ENCODE assay signal across 11 cellular contexts in the genomic region with DNA sequence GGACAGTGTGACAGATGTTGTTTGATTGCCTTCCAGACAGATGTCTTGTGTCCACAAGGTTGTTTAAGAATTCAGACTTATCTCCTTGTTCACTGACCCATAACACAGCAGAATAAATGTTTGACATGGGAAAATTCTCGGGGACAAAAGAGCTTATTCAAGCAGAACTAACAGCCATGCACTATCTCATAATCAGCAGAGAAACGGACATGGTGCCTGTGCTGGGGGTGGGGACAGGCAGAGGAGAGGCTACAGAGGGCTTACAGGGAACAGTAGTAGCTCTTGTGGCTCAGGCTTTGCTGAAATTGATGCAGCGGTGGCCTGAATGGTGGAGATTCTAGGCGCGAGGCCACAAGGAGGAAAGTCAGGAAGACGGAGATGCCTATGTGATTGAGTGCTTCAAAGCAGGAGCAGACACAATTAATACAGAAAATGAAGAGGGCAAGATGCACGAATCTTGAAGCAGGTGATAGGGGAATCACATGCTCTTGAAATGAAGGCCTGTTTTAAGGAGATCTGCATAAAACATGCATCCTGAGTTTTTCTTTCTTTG.
DNase-seq lines count a peak whose midpoint lies in the region; ATAC-seq, FAIRE-seq and TF ChIP-seq lines count a peak whose summit lies in the region.
"Had no signal": no experiment of that assay in that cellular context is flagged by ENCODE, and none has a peak within 500 bp of the region (broad histone marks: within the 10 kb centered on the region; RNA-seq: fewer than 3 reads in every experiment).

No MANE protein-coding gene starts in this region.

- H3K4me3 ChIP-seq in DOHH2 (ENCODE audit: low read length) (no peak overlapping the region), Loucy (ENCODE audit: low read length, poor library complexity, severe bottlenecking) (peak overlapping the region; percentile 21), kidney (ENCODE audit: low read length in 2 of 2) (no peak overlapping the region)

- H3K9ac ChIP-seq in Loucy (ENCODE audit: low read depth, low read length, poor library complexity, severe bottlenecking) = peak overlapping the region; percentile 37
- no peak overlapping the region for H3K9ac ChIP-seq in kidney (ENCODE audit: low read length in 2 of 2)

- H3K27ac ChIP-seq in DOHH2 (ENCODE audit: low read depth, low read length) = no peak overlapping the region
- H3K27ac ChIP-seq in kidney (ENCODE audit: low read depth in 2 of 2, low read length in 2 of 2) = no peak overlapping the region
- H3K27ac ChIP-seq: WERI-Rb-1 had no signal

- H3K9me2 ChIP-seq in DOHH2 (replicated peaks; ENCODE audit: control insufficient read depth, low read length) (no peaks in the 10 kb centered on the region), Loucy (replicated peaks; ENCODE audit: low read depth, low read length) (no peaks in the 10 kb centered on the region)

- H3K4me1 Mint-ChIP-seq in activated naive CD4-positive, alpha-beta T cell treated with anti-CD3 and anti-CD28 coated beads for 36 hours (ENCODE audit: low read depth) = peaks cover 23% of the 10 kb centered on the region

- H3K9me3 ChIP-seq in DOHH2 (ENCODE audit: control insufficient read depth, insufficient read depth, low read length) (no peaks in the 10 kb centered on the region), Loucy (ENCODE audit: insufficient read depth, low read depth, low read length) (no peaks in the 10 kb centered on the region), kidney (ENCODE audit: control insufficient read depth in 1 of 2, low read length in 2 of 2) (no peaks in the 10 kb centered on the region)

- H3K9me3 Mint-ChIP-seq in activated naive CD4-positive, alpha-beta T cell treated with anti-CD3 and anti-CD28 coated beads for 36 hours = peaks cover 1% of the 10 kb centered on the region

- no peaks in the 10 kb centered on the region for H3K27me3 ChIP-seq in DOHH2 (ENCODE audit: control insufficient read depth, low read length)
- H3K27me3 ChIP-seq in Loucy (ENCODE audit: insufficient read depth, low read length, poor library complexity, severe bottlenecking) = no peaks in the 10 kb centered on the region

- TF ChIP-seq CTCF in DOHH2 (IDR thresholded peaks at IDR 0.05; ENCODE audit: low read depth, low read length, poor library complexity, severe bottlenecking) (no peak), Loucy (conservative IDR thresholded peaks at IDR 0.05; ENCODE audit: low read length) (no peak), kidney (IDR thresholded peaks at IDR 0.05; ENCODE audit: borderline replicate concordance, extremely low read depth, insufficient read depth) (no peak)

- no peak for FAIRE-seq in kidney (lab: Jason Lieb, UNC)

- no peak overlapping the region for H3K4me3 Mint-ChIP-seq in activated naive CD4-positive, alpha-beta T cell treated with anti-CD3 and anti-CD28 coated beads for 36 hours

- no peaks in the 10 kb centered on the region for H3K36me3 Mint-ChIP-seq in activated naive CD4-positive, alpha-beta T cell treated with anti-CD3 and anti-CD28 coated beads for 36 hours (ENCODE audit: low read depth)

- no peaks in the 10 kb centered on the region for H3K27me3 Mint-ChIP-seq in activated naive CD4-positive, alpha-beta T cell treated with anti-CD3 and anti-CD28 coated beads for 36 hours (ENCODE audit: low read depth)

- intact Hi-C loops in kidney (cut with DNase I) = no loop called here
- intact Hi-C loops in activated naive CD4-positive, alpha-beta T cell treated with anti-CD3 and anti-CD28 coated beads for 36 hours (cut with micrococcal nuclease) = no loop called here

- H2AFZ ChIP-seq in Loucy (ENCODE audit: low read length) = peak overlapping the region; percentile 67

- H3K36me3 ChIP-seq in DOHH2 (ENCODE audit: control insufficient read depth, low read length) (no peaks in the 10 kb centered on the region), Loucy (ENCODE audit: insufficient read depth, low read length) (no peaks in the 10 kb centered on the region), kidney (ENCODE audit: control insufficient read depth in 1 of 2, insufficient read depth in 2 of 2, low read length in 2 of 2) (no peaks in the 10 kb centered on the region)
- H3K36me3 ChIP-seq: WERI-Rb-1 had no signal

- H3F3A ChIP-seq in DOHH2 (ENCODE audit: control insufficient read depth, insufficient read depth) (no peaks in the 10 kb centered on the region), Loucy (ENCODE audit: low read depth) (no peaks in the 10 kb centered on the region)

- H3K4me1 ChIP-seq in DOHH2 (ENCODE audit: control insufficient read depth, low read length) (peaks cover 15% of the 10 kb centered on the region), Loucy (ENCODE audit: insufficient read depth, low read length, poor library complexity, severe bottlenecking) (peaks cover 32% of the 10 kb centered on the region), kidney (ENCODE audit: control insufficient read depth in 1 of 2, insufficient read depth in 1 of 2, low read depth in 1 of 2, low read length in 2 of 2) (peaks cover 0 to 4% of the 10 kb centered on the region in 2 donors)

- DNase-seq in kidney = peak; percentile 27
- DNase-seq in middle frontal gyrus (ENCODE audit: extremely low spot score, low spot score) = no peak
- DNase-seq in T-helper 1 cell = no peak
- no peak for DNase-seq in activated naive CD4-positive, alpha-beta T cell treated with anti-CD3 and anti-CD28 coated beads for 36 hours
- DNase-seq: EL, NCI-H1930, WERI-Rb-1 had no signal

- peak; percentile 79 for ATAC-seq in GM21447 (IDR thresholded peaks at IDR 0.05; ENCODE audit: unreplicated experiment)
- no peak for ATAC-seq in HG03045 (IDR thresholded peaks at IDR 0.05; ENCODE audit: unreplicated experiment)

- no peaks in the 10 kb centered on the region for H4K20me1 ChIP-seq in DOHH2 (ENCODE audit: control insufficient read depth, insufficient read depth, low read depth, low read length)
- H4K20me1 ChIP-seq in Loucy (ENCODE audit: insufficient read depth, low read length, poor library complexity, severe bottlenecking) = no peaks in the 10 kb centered on the region

- H3K4me2 ChIP-seq in DOHH2 (ENCODE audit: low read length) = peak overlapping the region; percentile 10; the same call in 1 of the 2 replicates
- H3K4me2 ChIP-seq in Loucy (ENCODE audit: low read depth, low read length, poor library complexity, severe bottlenecking) = peak overlapping the region; percentile 57

- H3K79me2 ChIP-seq in DOHH2 (ENCODE audit: control insufficient read depth, low read length) = no peaks in the 10 kb centered on the region
- H3K79me2 ChIP-seq in Loucy (ENCODE audit: insufficient read depth, low read length) = no peaks in the 10 kb centered on the region

- H3K27ac Mint-ChIP-seq in activated naive CD4-positive, alpha-beta T cell treated with anti-CD3 and anti-CD28 coated beads for 36 hours = no peak overlapping the region

- CTCF ChIA-PET in activated naive CD4-positive, alpha-beta T cell treated with anti-CD3 and anti-CD28 coated beads for 36 hours (lab: Charles Lee) = no interaction called here
